Comparison of ENCODE assay signal across 26 cellular contexts in the genomic region with DNA sequence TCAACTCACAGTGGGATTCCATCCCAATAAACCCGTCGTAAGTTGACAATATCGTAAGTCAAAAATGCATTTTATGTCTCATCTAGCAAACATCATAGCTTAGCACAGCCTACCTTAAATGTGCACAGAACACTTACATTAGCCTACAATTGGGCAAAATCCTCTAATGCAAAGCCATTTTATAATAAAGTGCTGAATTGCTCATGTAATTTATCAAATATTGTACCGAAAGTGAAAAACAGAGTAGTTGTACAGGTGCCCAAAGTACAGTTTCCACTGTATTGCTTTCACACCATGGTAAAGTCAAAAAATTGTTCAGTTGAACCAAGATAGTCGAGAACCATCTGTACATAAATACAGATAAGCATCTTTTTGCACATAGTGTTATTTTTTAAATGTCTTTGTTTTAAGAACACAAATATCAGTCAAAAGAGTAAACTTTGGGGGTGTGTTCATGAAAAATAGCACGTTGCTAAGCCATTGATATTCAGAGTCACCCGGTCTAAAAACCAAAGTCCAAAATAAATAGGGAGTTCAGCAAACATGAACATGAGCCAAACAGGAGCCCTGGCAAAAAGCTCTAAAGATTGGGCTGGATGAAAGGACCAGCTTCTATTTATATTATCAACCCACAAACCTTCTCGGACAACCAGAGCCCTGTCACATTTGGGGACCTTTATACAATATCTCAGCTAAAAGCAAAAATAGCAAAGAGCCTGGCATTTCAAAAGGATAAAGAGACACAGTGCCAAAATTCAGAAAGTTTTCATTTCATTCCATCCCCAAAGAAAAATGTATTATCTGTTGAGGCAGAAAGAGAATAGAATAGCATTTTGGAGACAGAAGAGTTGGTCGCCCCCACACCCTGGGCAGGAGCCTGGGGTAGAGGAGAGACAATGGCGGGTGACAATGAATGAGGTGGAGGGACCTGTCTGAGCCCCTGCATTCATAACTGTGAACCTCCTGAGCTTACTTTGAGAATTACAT.
"Had no signal": no experiment of that assay in that cellular context is flagged by ENCODE, and none has a peak within 500 bp of the region (broad histone marks: within the 10 kb centered on the region; RNA-seq: fewer than 3 reads in every experiment).

No MANE protein-coding gene starts in this region.

- H3K27me3 ChIP-seq: colonic mucosa, right atrium auricular region, testis, transverse colon, uterus had no signal

- H3K27ac ChIP-seq: colonic mucosa, left ventricle myocardium inferior, right atrium auricular region, testis, transverse colon, uterus had no signal

- H3K4me1 ChIP-seq: colonic mucosa, uterus had no signal

- H3K36me3 ChIP-seq: colonic mucosa, left ventricle myocardium inferior, right atrium auricular region, transverse colon, uterus had no signal

- H3K4me3 ChIP-seq: colonic mucosa, left ventricle myocardium inferior, right atrium auricular region, testis, transverse colon, uterus had no signal

- H3K4me3 Mint-ChIP-seq: activated naive CD8-positive, alpha-beta T cell; activated T-cell treated with anti-CD3 and anti-CD28 coated beads, Interleukin-2, amount 50 U/mL, for 72 hours; mesothelial cell of epicardium; naive B cell; T-helper 2 cell treated with Interferon-gamma antibody and Interleukin-4, amounts not matched to agents 5 μg/mL and 100 μg/mL, for 36 hours had no signal

- ATAC-seq: activated T-cell treated with anti-CD3 and anti-CD28 coated beads, Interleukin-2, amount 50 U/mL, for 72 hours had no signal

- H3K36me3 Mint-ChIP-seq: activated naive CD8-positive, alpha-beta T cell; mesothelial cell of epicardium; naive B cell had no signal

- H3K27ac Mint-ChIP-seq: activated naive CD8-positive, alpha-beta T cell; activated T-cell treated with anti-CD3 and anti-CD28 coated beads, Interleukin-2, amount 50 U/mL, for 72 hours; mesothelial cell of epicardium; naive B cell; T-helper 2 cell treated with Interferon-gamma antibody and Interleukin-4, amounts not matched to agents 5 μg/mL and 100 μg/mL, for 36 hours had no signal

- H3K9me3 Mint-ChIP-seq: activated T-cell treated with anti-CD3 and anti-CD28 coated beads, Interleukin-2, amount 50 U/mL, for 72 hours; naive B cell; T-helper 2 cell treated with Interferon-gamma antibody and Interleukin-4, amounts not matched to agents 5 μg/mL and 100 μg/mL, for 36 hours had no signal

- DNase-seq: activated CD4-positive, alpha-beta T cell treated with anti-CD3 and anti-CD28 coated beads for 4 hours; activated CD4-positive, alpha-beta T cell treated with anti-CD3 and anti-CD28 coated beads, Interleukin-2, amount 50 U/mL, for 4 hours; activated CD4-positive, CD25-positive, alpha-beta regulatory T cell; activated effector memory CD4-positive, alpha-beta T cell treated with Interleukin-2 at 50 U/mL for 16 hours; activated naive CD4-positive, alpha-beta T cell treated with Interleukin-2 at 50 U/mL for 16 hours; activated T-cell treated with anti-CD3 and anti-CD28 coated beads for 4 hours; activated T-cell treated with anti-CD3 and anti-CD28 coated beads, Interleukin-2, amount 50 U/mL, for 72 hours; anterior cingulate cortex; cerebellar nuclear complex; colonic mucosa; effector CD8-positive, alpha-beta T cell; glutamatergic neuron; left ventricle myocardium inferior; mammary epithelial cell; naive B cell; occipital lobe; stimulated activated CD4-positive, alpha-beta T cell treated with anti-CD3 and anti-CD28 coated beads, Interleukin-2, amount 100 ng/mL, for 48 hours; stimulated activated naive CD4-positive, alpha-beta T cell treated with Interleukin-2 at 50 U/mL for 16 hours; T-helper 1 cell; testis; transverse colon; uterus had no signal

- H3K9me3 ChIP-seq: colonic mucosa, left ventricle myocardium inferior, right atrium auricular region, testis, transverse colon, uterus had no signal
